In the genomic region with DNA sequence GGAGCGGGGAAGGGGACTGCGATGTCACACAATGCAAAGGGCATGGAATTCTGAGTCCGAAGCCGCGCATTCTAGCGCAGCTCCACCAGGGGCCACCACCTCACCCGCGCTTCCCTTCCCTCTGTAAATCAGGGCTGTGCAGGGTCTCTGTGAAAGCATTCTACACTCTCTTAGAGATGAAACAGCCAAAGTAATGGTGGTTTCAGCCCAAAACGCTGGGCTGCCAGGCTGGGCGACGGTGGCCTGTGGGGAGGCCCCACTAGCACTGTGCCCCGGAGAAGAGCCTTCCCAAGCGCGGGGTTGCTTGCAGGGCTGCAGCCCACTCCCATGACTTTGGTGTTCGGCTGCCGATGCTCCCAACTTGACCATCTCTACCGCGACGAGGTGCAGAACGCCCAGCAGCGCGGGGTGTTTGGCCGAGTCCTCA, we compare ENCODE assay signal across 8 cellular contexts. TPM values are rescaled to one million over a fixed set of nuclear protein-coding genes. Genes with fewer than 3 reads are reported as not detected.
A peak's percentile ranks its signal among the peaks of the same experiment; 100 is the strongest.
DNase-seq lines count a peak whose midpoint lies in the region; ATAC-seq and TF ChIP-seq lines count a peak whose summit lies in the region.

No MANE protein-coding gene starts in this region.

- H3K27me3 Mint-ChIP-seq in CD4-positive, alpha-beta T cell: no peaks in the 10 kb centered on the region

- H3K36me3 Mint-ChIP-seq in CD4-positive, alpha-beta T cell (ENCODE audit: low read depth): peaks cover 8% of the 10 kb centered on the region
- H3K36me3 Mint-ChIP-seq in activated naive CD4-positive, alpha-beta T cell treated with anti-CD3 and anti-CD28 coated beads, Interleukin-2, amount 50 U/mL, for 72 hours: peaks cover 6 to 7% of the 10 kb centered on the region in 2 donors

- 31% methylated on average over 23 of the region's 23 CpGs for WGBS in hepatocyte (ENCODE audit: low lambda C conversion rate, missing lambda C conversion rate)

- no peaks in the 10 kb centered on the region for H3K36me3 ChIP-seq in hepatocyte (replicated peaks; ENCODE audit: insufficient read depth, low read depth)
- H3K36me3 ChIP-seq in upper lobe of right lung: no peaks in the 10 kb centered on the region

- H3K9me3 ChIP-seq in CD4-positive, alpha-beta T cell (ENCODE audit: control insufficient read depth, low read length): no peaks in the 10 kb centered on the region
- H3K9me3 ChIP-seq in hepatocyte (ENCODE audit: low read depth) (no peaks in the 10 kb centered on the region), upper lobe of right lung (no peaks in the 10 kb centered on the region)

- H3K9me2 ChIP-seq in hepatocyte (replicated peaks; ENCODE audit: insufficient read depth): no peaks in the 10 kb centered on the region

- peak overlapping the region; percentile 78 for H3K4me2 ChIP-seq in hepatocyte

- no peaks in the 10 kb centered on the region for H3K27me3 ChIP-seq in CD4-positive, alpha-beta T cell (ENCODE audit: control insufficient read depth, insufficient read depth, low read length)
- H3K27me3 ChIP-seq in hepatocyte (peaks cover 8% of the 10 kb centered on the region), upper lobe of right lung (peaks cover 9% of the 10 kb centered on the region)

- peak; percentile 36 for TF ChIP-seq CTCF in CD4-positive, alpha-beta T cell (IDR thresholded peaks at IDR 0.05)
- TF ChIP-seq CTCF in HFF-Myc (IDR thresholded peaks at IDR 0.05; ENCODE audit: low read depth, low read length, missing control alignments) (peak; percentile 67), hepatocyte (IDR thresholded peaks at IDR 0.05; ENCODE audit: poor library complexity) (peak; percentile 56), upper lobe of right lung (IDR thresholded peaks at IDR 0.05) (peak; percentile 44)

- peak; percentile 10 for ATAC-seq in CD4-positive, alpha-beta T cell (ENCODE audit: poor library complexity)
- ATAC-seq in activated naive CD4-positive, alpha-beta T cell treated with anti-CD3 and anti-CD28 coated beads, Interleukin-2, amount 50 U/mL, for 72 hours: no peak
- peak; percentile 28 for ATAC-seq in upper lobe of right lung
- no peak for ATAC-seq in GM21367 (IDR thresholded peaks at IDR 0.05; ENCODE audit: unreplicated experiment)

- H3K4me1 Mint-ChIP-seq in CD4-positive, alpha-beta T cell (ENCODE audit: low read depth): peaks cover 88% of the 10 kb centered on the region

- H2AFZ ChIP-seq in hepatocyte: no peak overlapping the region

- H3K4me3 ChIP-seq in HFF-Myc (replicated peaks; ENCODE audit: low read depth, low read length): peak overlapping the region; percentile 25
- no peak overlapping the region for H3K4me3 ChIP-seq in hepatocyte
- no peak overlapping the region for H3K4me3 ChIP-seq in upper lobe of right lung

- H3K79me2 ChIP-seq in hepatocyte: no peaks in the 10 kb centered on the region

- H3K27ac ChIP-seq in CD4-positive, alpha-beta T cell (ENCODE audit: low read depth, low read length): peak overlapping the region; percentile 97
- H3K27ac ChIP-seq in hepatocyte (peak overlapping the region; percentile 79), upper lobe of right lung (no peak overlapping the region)

- CTCF ChIA-PET in CD4-positive, alpha-beta T cell (lab: Charles Lee): interaction anchor here (1.5 to 2.6 kb wide), 2 partner anchors 15 to 24 kb away, joined by 5 to 10 read pairs; partner anchors contain the start of gene ABCB8

- no peaks in the 10 kb centered on the region for H3K9me3 Mint-ChIP-seq in CD4-positive, alpha-beta T cell
- H3K9me3 Mint-ChIP-seq in activated naive CD4-positive, alpha-beta T cell treated with anti-CD3 and anti-CD28 coated beads, Interleukin-2, amount 50 U/mL, for 72 hours: no peaks in the 10 kb centered on the region

- H3K4me1 ChIP-seq in hepatocyte (ENCODE audit: insufficient read depth): peaks cover 35% of the 10 kb centered on the region
- peaks cover 24% of the 10 kb centered on the region for H3K4me1 ChIP-seq in upper lobe of right lung

- no peak for DNase-seq in CD4-positive, alpha-beta T cell
- DNase-seq in HFF-Myc (ENCODE audit: extremely low read depth, low read depth): no peak
- no peak for DNase-seq in activated naive CD4-positive, alpha-beta T cell treated with anti-CD3 and anti-CD28 coated beads, Interleukin-2, amount 50 U/mL, for 72 hours (ENCODE audit: low spot score in 2 of 2)
- peak; percentile 72 for DNase-seq in hepatocyte (ENCODE audit: low spot score)
- DNase-seq in upper lobe of right lung: no peak
- no peak for DNase-seq in GDM1 (lab: John Stamatoyannopoulos, UW)
- no peak for DNase-seq in UCSD-AML1 (lab: John Stamatoyannopoulos, UW; ENCODE audit: unreplicated experiment)

- peak overlapping the region; percentile 86 for H3K4me3 Mint-ChIP-seq in CD4-positive, alpha-beta T cell

- intact Hi-C loops in CD4-positive, alpha-beta T cell (cut with DNase I, micrococcal nuclease): loop anchor here (5.0 to 10.0 kb wide), 3 partner anchors 36 to 922 kb away; partner anchors contain the start of gene KCNH2 (in 1 of the 2)
- intact Hi-C loops in upper lobe of right lung (cut with DNase I): no loop called here

- POLR2A ChIA-PET in CD4-positive, alpha-beta T cell (lab: Charles Lee): interaction anchor here (1.3 to 8.5 kb wide), 6 partner anchors 8 to 329 kb away, joined by 3 to 77 read pairs (median 9); partner anchors contain the start of genes ABCB8, CDK5 and NUB1

- H3K27ac Mint-ChIP-seq in CD4-positive, alpha-beta T cell: peak overlapping the region; percentile 97
- H3K27ac Mint-ChIP-seq in activated naive CD4-positive, alpha-beta T cell treated with anti-CD3 and anti-CD28 coated beads, Interleukin-2, amount 50 U/mL, for 72 hours: peak overlapping the region; percentile 64 to 81

- no peaks in the 10 kb centered on the region for H4K20me1 ChIP-seq in hepatocyte (ENCODE audit: insufficient read depth, poor library complexity, severe bottlenecking)

RNA-seq across cellular contexts. Expression of gene ATG9B, which starts 11.4 kb away (rescaled TPM):
- 10 to 100 TPM; 16.8 to 17.1 TPM for total RNA-seq in CD4-positive, alpha-beta T cell
- total RNA-seq in activated naive CD4-positive, alpha-beta T cell treated with anti-CD3 and anti-CD28 coated beads, Interleukin-2, amount 50 U/mL, for 72 hours: 10 to 100 TPM in 1 of 2 donors, 1 to 10 TPM in 1; 1.1 to 14.9 TPM
- total RNA-seq in hepatocyte (0.64 and 0.80 TPM in 2 replicates), upper lobe of right lung (0.17 TPM)
- polyA plus RNA-seq in hepatocyte: 2.4 and 13.2 TPM in 2 replicates

RNA-seq across cellular contexts. Expression of gene ABCB8, which starts 15.3 kb away (rescaled TPM):
- total RNA-seq in CD4-positive, alpha-beta T cell: 10 to 100 TPM; 57.0 to 62.2 TPM
- 10 to 100 TPM; 42.6 to 78.3 TPM for total RNA-seq in activated naive CD4-positive, alpha-beta T cell treated with anti-CD3 and anti-CD28 coated beads, Interleukin-2, amount 50 U/mL, for 72 hours
- 22.6 and 24.4 TPM in 2 replicates for total RNA-seq in hepatocyte
- 32.6 and 41.2 TPM in 2 replicates for polyA plus RNA-seq in hepatocyte
- total RNA-seq in upper lobe of right lung: 40.6 TPM

RNA-seq across cellular contexts. Expression of gene NOS3, which starts 22.1 kb away (rescaled TPM):
- 1 to 10 TPM; 3.9 to 7.1 TPM for total RNA-seq in CD4-positive, alpha-beta T cell
- total RNA-seq in activated naive CD4-positive, alpha-beta T cell treated with anti-CD3 and anti-CD28 coated beads, Interleukin-2, amount 50 U/mL, for 72 hours: 10 to 100 TPM in 1 of 2 donors, 1 to 10 TPM in 1; 1.8 to 12.7 TPM
- 8.1 and 9.8 TPM in 2 replicates for total RNA-seq in hepatocyte
- polyA plus RNA-seq in hepatocyte: 15.3 and 17.4 TPM in 2 replicates
- 42.9 TPM for total RNA-seq in upper lobe of right lung

RNA-seq across cellular contexts. Expression of gene KCNH2, which starts 34.8 kb away (rescaled TPM):
- 1 to 10 TPM; 1.9 to 2.3 TPM for total RNA-seq in CD4-positive, alpha-beta T cell
- under 1 TPM; 0.41 to 0.72 TPM for total RNA-seq in activated naive CD4-positive, alpha-beta T cell treated with anti-CD3 and anti-CD28 coated beads, Interleukin-2, amount 50 U/mL, for 72 hours
- total RNA-seq in hepatocyte (8.4 and 9.4 TPM in 2 replicates), upper lobe of right lung (3.6 TPM)
- 9.1 and 11.3 TPM in 2 replicates for polyA plus RNA-seq in hepatocyte

RNA-seq across cellular contexts. Expression of gene ASIC3, which starts 35.4 kb away (rescaled TPM):
- total RNA-seq in CD4-positive, alpha-beta T cell: 10 to 100 TPM; 13.8 to 15.2 TPM
- total RNA-seq in activated naive CD4-positive, alpha-beta T cell treated with anti-CD3 and anti-CD28 coated beads, Interleukin-2, amount 50 U/mL, for 72 hours: 10 to 100 TPM in 1 of 2 donors, 1 to 10 TPM in 1; 7.6 to 19.7 TPM
- total RNA-seq in hepatocyte (2.9 and 4.5 TPM in 2 replicates), upper lobe of right lung (2.6 TPM)
- polyA plus RNA-seq in hepatocyte: 2.1 and 7.0 TPM in 2 replicates

Comparison
In these comparisons a context has a peak if more than half of its experiments do, and no peak if none do; other contexts are left out.
1. ATAC-seq: peak in CD4-positive, alpha-beta T cell (single experiment) and upper lobe of right lung (single experiment); none in activated naive CD4-positive, alpha-beta T cell treated with anti-CD3 and anti-CD28 coated beads, Interleukin-2, amount 50 U/mL, for 72 hours (0 of 2) and GM21367 (single experiment).
2. Peak in every context shown above with its lines, with median percentiles within 50 percentile points of each other: CTCF ChIP-seq.